Comparison of ENCODE assay signal across 18 cellular contexts in the genomic region with DNA sequence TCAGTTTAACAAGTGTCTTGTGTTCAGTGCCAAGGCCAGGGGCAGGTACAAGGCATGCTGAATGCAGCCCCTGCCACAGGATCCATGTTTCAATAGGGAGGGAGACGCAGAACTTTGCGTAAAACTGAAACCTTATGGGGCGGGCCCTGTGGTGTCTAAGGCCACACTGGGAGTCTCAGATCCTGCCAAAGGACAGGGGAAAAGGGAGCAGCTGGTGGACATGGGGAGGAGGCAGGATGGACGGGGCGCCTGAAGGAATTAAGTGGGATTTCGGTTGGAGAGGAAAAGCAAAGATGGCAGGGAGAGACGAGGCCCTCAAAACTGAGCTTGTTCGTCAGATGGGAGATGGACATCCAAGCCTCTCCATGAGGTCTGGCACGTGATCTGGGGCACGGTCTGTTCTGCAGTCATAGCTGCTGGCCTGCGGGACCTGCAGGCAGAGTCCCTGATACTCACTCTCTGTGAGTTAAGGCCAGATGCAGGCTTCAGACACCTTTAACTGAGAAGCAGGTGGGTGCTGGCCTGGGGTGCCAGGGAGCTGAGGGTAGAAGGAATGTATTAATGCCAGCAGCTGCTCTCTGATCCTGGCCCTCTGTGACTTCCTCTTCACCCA. TPM values are rescaled to one million over a fixed set of nuclear protein-coding genes. Genes with fewer than 3 reads are reported as not detected.
"Had no signal": no experiment of that assay in that cellular context is flagged by ENCODE, and none has a peak within 500 bp of the region (broad histone marks: within the 10 kb centered on the region; RNA-seq: fewer than 3 reads in every experiment).

No MANE protein-coding gene starts in this region.

- H3K27me3 ChIP-seq: body of pancreas, testis, upper lobe of right lung had no signal

- H3K4me3 ChIP-seq: body of pancreas, testis, upper lobe of right lung had no signal

- DNase-seq: activated CD4-positive, alpha-beta T cell treated with anti-CD3 and anti-CD28 coated beads, Interleukin-2, amount 10 ng/mL, durations not matched to agents 7 days and 5 days; activated CD8-positive, alpha-beta T cell treated with anti-CD3 and anti-CD28 coated beads, Interleukin-2, amount 10 ng/mL, durations not matched to agents 7 days and 5 days; activated naive CD4-positive, alpha-beta T cell treated with anti-CD3 and anti-CD28 coated beads for 36 hours; activated T-cell treated with anti-CD3 and anti-CD28 coated beads, Interleukin-2, amount 50 U/mL, for 24 hours; body of pancreas; caudate nucleus; erythroblast; hypothalamus; naive B cell; small intestine; stimulated activated CD4-positive, alpha-beta T cell treated with anti-CD3 and anti-CD28 coated beads, Interleukin-4, amount 100 ng/mL, for 1 hour; T-cell; testis; upper lobe of right lung had no signal

- H3K4me3 Mint-ChIP-seq: activated CD4-positive, alpha-beta T cell treated with anti-CD3 and anti-CD28 coated beads, Interleukin-2, amount 10 ng/mL, durations not matched to agents 7 days and 5 days; activated CD8-positive, alpha-beta T cell treated with anti-CD3 and anti-CD28 coated beads, Interleukin-2, amount 10 ng/mL, durations not matched to agents 7 days and 5 days; activated naive CD4-positive, alpha-beta T cell treated with anti-CD3 and anti-CD28 coated beads for 36 hours; activated T-cell treated with anti-CD3 and anti-CD28 coated beads, Interleukin-2, amount 50 U/mL, for 24 hours; naive B cell; T-cell had no signal

- H3K9me3 Mint-ChIP-seq: activated CD4-positive, alpha-beta T cell treated with anti-CD3 and anti-CD28 coated beads, Interleukin-2, amount 10 ng/mL, durations not matched to agents 7 days and 5 days; activated naive CD4-positive, alpha-beta T cell treated with anti-CD3 and anti-CD28 coated beads for 36 hours; activated T-cell treated with anti-CD3 and anti-CD28 coated beads, Interleukin-2, amount 50 U/mL, for 24 hours; activated T-helper 2 cell treated with anti-CD3 and anti-CD28 coated beads, Interferon-gamma antibody, Interleukin-2, Interleukin-4, amounts not matched to agents 10 μg/mL and 5 μg/mL and 100 μg/mL, durations not matched to agents 14 hours and 24 hours and 36 hours; T-cell had no signal

- H3K4me1 ChIP-seq: body of pancreas, testis had no signal

- H3K36me3 Mint-ChIP-seq: naive B cell, T-cell had no signal

- H3K27ac Mint-ChIP-seq: activated CD4-positive, alpha-beta T cell treated with anti-CD3 and anti-CD28 coated beads, Interleukin-2, amount 10 ng/mL, durations not matched to agents 7 days and 5 days; activated CD8-positive, alpha-beta T cell treated with anti-CD3 and anti-CD28 coated beads, Interleukin-2, amount 10 ng/mL, durations not matched to agents 7 days and 5 days; activated naive CD4-positive, alpha-beta T cell treated with anti-CD3 and anti-CD28 coated beads for 36 hours; activated T-cell treated with anti-CD3 and anti-CD28 coated beads, Interleukin-2, amount 50 U/mL, for 24 hours; activated T-helper 2 cell treated with anti-CD3 and anti-CD28 coated beads, Interferon-gamma antibody, Interleukin-2, Interleukin-4, amounts not matched to agents 10 μg/mL and 5 μg/mL and 100 μg/mL, durations not matched to agents 14 hours and 24 hours and 36 hours; naive B cell; T-cell had no signal

- H3K9me3 ChIP-seq: body of pancreas, testis, upper lobe of right lung had no signal

- H3K27me3 Mint-ChIP-seq: activated T-cell treated with anti-CD3 and anti-CD28 coated beads, Interleukin-2, amount 50 U/mL, for 24 hours; progenitor cell of endocrine pancreas had no signal

- H3K36me3 ChIP-seq: upper lobe of right lung had no signal

- H3K27ac ChIP-seq: body of pancreas, testis, upper lobe of right lung had no signal

- ATAC-seq: activated CD4-positive, CD25-positive, alpha-beta regulatory T cell treated with anti-CD3 and anti-CD28 coated beads, Interleukin-2, amount 50 U/mL, for 24 hours; activated CD8-positive, alpha-beta T cell treated with anti-CD3 and anti-CD28 coated beads, Interleukin-2, amount 10 ng/mL, durations not matched to agents 7 days and 5 days; body of pancreas; T-cell had no signal

RNA-seq across cellular contexts. Expression of a gene that starts 48.8 kb away (rescaled TPM):
- total RNA-seq: activated CD4-positive, alpha-beta T cell treated with anti-CD3 and anti-CD28 coated beads, Interleukin-2, amount 10 ng/mL, durations not matched to agents 7 days and 5 days; activated CD8-positive, alpha-beta T cell treated with anti-CD3 and anti-CD28 coated beads, Interleukin-2, amount 10 ng/mL, durations not matched to agents 7 days and 5 days; mononuclear cell had no signal
